21 cellular contexts compared by ENCODE assay signal in genomic region chr15:56735589-56735988, GRCh38.
"Had no signal": no experiment of that assay in that cellular context is flagged by ENCODE, and none has a peak within 500 bp of the region (broad histone marks: within the 10 kb centered on the region; RNA-seq: fewer than 3 reads in every experiment).

No MANE protein-coding gene starts in this region.

- H3K4me3 ChIP-seq: MG63 had no signal

- DNase-seq: Karpas-422, KG1, MG63, NCI-H1092, NCI-H1105 treated with DMSO at 0.1 percent for 48 hours, NCI-H1417 treated with DMSO at 0.1 percent for 48 hours, NCI-H146, NCI-H1694 treated with DMSO at 0.1 percent for 48 hours, NCI-H1930, NCI-H2081 treated with DMSO at 0.1 percent for 48 hours, NCI-H2171, NCI-H446, NCI-H510A, NCI-H524 treated with DMSO at 0.1 percent for 48 hours, NCI-H69, NCI-H774, SHP77 had no signal

- H3K27ac ChIP-seq: RWPE1 had no signal

- ATAC-seq: Panc1, PC-3, SK-N-SH treated with all-trans-retinoic acid at 6 μM for 48 hours had no signal

- H3K27me3 ChIP-seq: MG63 had no signal
